16 cellular contexts compared by ENCODE assay signal in the genomic region with DNA sequence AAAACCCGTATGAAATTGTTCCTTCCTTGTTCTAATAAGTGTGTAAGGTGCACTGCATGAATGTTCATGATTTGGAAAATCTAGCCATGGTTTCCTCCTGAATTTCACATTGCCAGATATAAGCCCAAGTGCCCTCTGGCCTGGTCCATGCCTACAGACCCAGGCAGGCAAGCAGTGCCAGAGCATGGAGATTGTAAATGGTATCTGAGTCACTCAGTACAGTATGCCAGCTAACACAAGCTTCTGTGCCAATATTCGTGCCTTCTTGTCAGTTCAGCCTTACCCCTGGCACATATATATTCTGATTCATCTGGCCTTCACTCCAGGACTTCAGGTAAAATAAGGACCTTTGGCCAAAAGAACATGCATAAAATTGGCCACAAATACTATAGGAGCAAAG. TPM values are rescaled to one million over a fixed set of nuclear protein-coding genes. Genes with fewer than 3 reads are reported as not detected.
DNase-seq lines count a peak whose midpoint lies in the region; ATAC-seq and TF ChIP-seq lines count a peak whose summit lies in the region.
"Had no signal": no experiment of that assay in that cellular context is flagged by ENCODE, and none has a peak within 500 bp of the region (broad histone marks: within the 10 kb centered on the region; RNA-seq: fewer than 3 reads in every experiment).

No MANE protein-coding gene starts in this region.

- H2AFZ ChIP-seq in PC-9, result no peak overlapping the region

- no peak overlapping the region for H3K4me2 ChIP-seq in PC-9
- H3K4me2 ChIP-seq: BLaER1 treated with 17β-estradiol and CSF1 and Interleukin-3, amounts not matched to agents 10 nM and 100 nM had no signal

- no peaks in the 10 kb centered on the region for H3K9me2 ChIP-seq in PC-9 (ENCODE audit: insufficient read depth)

- H3K36me3 ChIP-seq in RWPE2 (ENCODE audit: low read depth) (no peaks in the 10 kb centered on the region), psoas muscle (ENCODE audit: insufficient read depth in 1 of 2, low read depth in 1 of 2) (no peaks in the 10 kb centered on the region), PC-9 (ENCODE audit: low read depth) (no peaks in the 10 kb centered on the region)
- H3K36me3 ChIP-seq: BLaER1 treated with 17β-estradiol and CSF1 and Interleukin-3, amounts not matched to agents 10 nM and 100 nM had no signal

- no peaks in the 10 kb centered on the region for H3K79me2 ChIP-seq in PC-9 (ENCODE audit: low read depth)

- ATAC-seq in Right ventricle myocardium inferior (peak; percentile 92), RWPE2 (ENCODE audit: low read depth) (peak; percentile 78), esophagus mucosa (peak; percentile 36), psoas muscle (peak in 3 of 4 donors; percentile 64 to 100 (median 97)), HG03469 (IDR thresholded peaks at IDR 0.05; ENCODE audit: unreplicated experiment) (no peak)
- ATAC-seq: K562 had no signal

- H3K4me3 ChIP-seq in RWPE2 (ENCODE audit: severe bottlenecking) (no peak overlapping the region), psoas muscle (no peak overlapping the region), PC-9 (no peak overlapping the region)
- H3K4me3 ChIP-seq: BLaER1 treated with 17β-estradiol and CSF1 and Interleukin-3, amounts not matched to agents 10 nM and 100 nM; K562 had no signal

- CTCF ChIA-PET in PC-9 (lab: Charles Lee), result no interaction called here

- no peaks in the 10 kb centered on the region for H3K9me3 ChIP-seq in RWPE2 (ENCODE audit: severe bottlenecking)
- H3K9me3 ChIP-seq in psoas muscle, result no peaks in the 10 kb centered on the region
- H3K9me3 ChIP-seq in PC-9 (ENCODE audit: insufficient read depth, low read depth), result no peaks in the 10 kb centered on the region

- POLR2A ChIA-PET in PC-9 (lab: Charles Lee; ENCODE audit: unreplicated experiment), result no interaction called here

- H4K20me1 ChIP-seq in PC-9 (ENCODE audit: insufficient read depth), result no peaks in the 10 kb centered on the region
- H4K20me1 ChIP-seq: BLaER1 treated with 17β-estradiol and CSF1 and Interleukin-3, amounts not matched to agents 10 nM and 100 nM had no signal

- TF ChIP-seq CTCF in RWPE2 (IDR thresholded peaks at IDR 0.05; ENCODE audit: poor library complexity, severe bottlenecking), result no peak
- TF ChIP-seq CTCF in psoas muscle (IDR thresholded peaks at IDR 0.05), result no peak
- TF ChIP-seq CTCF in PC-9 (conservative IDR thresholded peaks at IDR 0.05), result no peak

- no peak for DNase-seq in Right ventricle myocardium inferior (ENCODE audit: missing footprints)
- DNase-seq in cardiac septum (ENCODE audit: low spot score), result no peak
- DNase-seq in RWPE2 (ENCODE audit: low spot score), result no peak
- no peak for DNase-seq in psoas muscle
- DNase-seq in NCI-H2196 treated with DMSO at 0.1 percent for 48 hours (lab: John Stamatoyannopoulos, UW; ENCODE audit: unreplicated experiment), result no peak
- no peak for DNase-seq in PC-9
- DNase-seq: 8988T, DMS153, NCI-H1105, NCI-H187, NCI-H510A treated with DMSO at 0.1 percent for 48 hours had no signal

- no TSS peak for BruUV-seq in PC-9 (replicated peaks; lab: Mats Ljungman, UMichigan)

- WGBS in psoas muscle, 3 donors, result 55 to 67% (median 57%) methylated on average over 2 of the region's 2 CpGs

- H3K4me1 ChIP-seq in RWPE2 (ENCODE audit: insufficient read depth, poor library complexity, severe bottlenecking) (no peaks in the 10 kb centered on the region), psoas muscle (no peaks in the 10 kb centered on the region), PC-9 (replicated peaks; ENCODE audit: insufficient read depth) (no peaks in the 10 kb centered on the region)

- no peaks in the 10 kb centered on the region for H3K27me3 ChIP-seq in RWPE2 (ENCODE audit: insufficient read depth, poor library complexity, severe bottlenecking)
- H3K27me3 ChIP-seq in psoas muscle (ENCODE audit: insufficient read depth in 3 of 3, low read length in 2 of 3), result no peaks in the 10 kb centered on the region
- no peaks in the 10 kb centered on the region for H3K27me3 ChIP-seq in PC-9 (ENCODE audit: insufficient read depth, low read depth)
- H3K27me3 ChIP-seq: BLaER1 treated with 17β-estradiol and CSF1 and Interleukin-3, amounts not matched to agents 10 nM and 100 nM had no signal

- intact Hi-C loops in Right ventricle myocardium inferior (cut with DNase I) (no loop called here), cardiac septum (cut with DNase I) (no loop called here), psoas muscle (cut with DNase I) (no loop called here), PC-9 (cut with micrococcal nuclease; ENCODE audit: unreplicated experiment) (no loop called here)

- H3F3A ChIP-seq in PC-9 (ENCODE audit: insufficient read depth, low read depth), result no peaks in the 10 kb centered on the region

- H3K27ac ChIP-seq in RWPE2 (ENCODE audit: poor library complexity, severe bottlenecking), result peak overlapping the region; percentile 15
- H3K27ac ChIP-seq in psoas muscle, result no peak overlapping the region
- H3K27ac ChIP-seq in PC-9, result no peak overlapping the region
- H3K27ac ChIP-seq: BLaER1 treated with 17β-estradiol and CSF1 and Interleukin-3, amounts not matched to agents 10 nM and 100 nM; HL-60 had no signal

RNA-seq across cellular contexts. Expression of a gene that starts 38.4 kb away (rescaled TPM):
- total RNA-seq in Right ventricle myocardium inferior, result 198 TPM
- total RNA-seq in cardiac septum, result 220 TPM
- total RNA-seq in esophagus mucosa, result 0.72 TPM
- total RNA-seq in psoas muscle, result 1 to 10 TPM in 1 of 4 donors, under 1 TPM in 3; 0.64 to 1.9 (median 0.84) TPM
- under 1 TPM; 0.20 to 0.42 (median 0.39) TPM for polyA plus RNA-seq in psoas muscle
- total RNA-seq in PC-9 (2021), result 1.7 and 2.1 TPM in 2 replicates
- total RNA-seq: K562 had no signal

Comparison
In these comparisons a context has a peak if more than half of its experiments do, and no peak if none do; other contexts are left out.
1. RNA of a gene that starts 38.4 kb away (total RNA-seq): 220 TPM in cardiac septum (single experiment) and 198 TPM in Right ventricle myocardium inferior (single experiment); 1.7 to 2.1 TPM in PC-9, 0.64 to 1.9 TPM in psoas muscle and 0.72 TPM in esophagus mucosa (single experiment); every median in the first group is over 10 times any median in the second.